Comparison of ENCODE assay signal across 13 cellular contexts in genomic region chr10:27724287-27724686, GRCh38. TPM values are rescaled to one million over a fixed set of nuclear protein-coding genes. Genes with fewer than 3 reads are reported as not detected.
DNase-seq lines count a peak whose midpoint lies in the region; ATAC-seq and TF ChIP-seq lines count a peak whose summit lies in the region.
"Had no signal": no experiment of that assay in that cellular context is flagged by ENCODE, and none has a peak within 500 bp of the region (broad histone marks: within the 10 kb centered on the region; RNA-seq: fewer than 3 reads in every experiment).

No MANE protein-coding gene starts in this region.

- no peak overlapping the region for H3K4me2 ChIP-seq in OCI-LY3 (ENCODE audit: low read length)

- ATAC-seq in left ventricle myocardium superior (no peak), HG03095 (IDR thresholded peaks at IDR 0.05; ENCODE audit: unreplicated experiment) (no peak), GM18505 (IDR thresholded peaks at IDR 0.05; ENCODE audit: unreplicated experiment) (no peak)

- H3K4me1 ChIP-seq in cardiac muscle cell (ENCODE audit: low read depth) (peaks cover 4% of the 10 kb centered on the region), OCI-LY3 (ENCODE audit: low read length) (no peaks in the 10 kb centered on the region)
- H3K4me1 ChIP-seq in CD4-positive, alpha-beta memory T cell (ENCODE audit: insufficient read depth, low read length): no peaks in the 10 kb centered on the region

- H3K4me1 Mint-ChIP-seq in CD4-positive, alpha-beta memory T cell: peaks cover 0 to 2% (median 0%) of the 10 kb centered on the region in 4 donors

- H3K36me3 ChIP-seq in cardiac muscle cell (no peaks in the 10 kb centered on the region), OCI-LY3 (replicated peaks; ENCODE audit: low read depth, low read length) (no peaks in the 10 kb centered on the region)
- no peaks in the 10 kb centered on the region for H3K36me3 ChIP-seq in CD4-positive, alpha-beta memory T cell (ENCODE audit: insufficient read depth, low read length)
- H3K36me3 ChIP-seq: neutrophil, stomach had no signal

- CTCF ChIA-PET in CD4-positive, alpha-beta memory T cell (lab: Charles Lee; ENCODE audit: partially characterized antibody): interaction anchor here (0.5 kb wide), 1 partner anchor 242 kb away, joined by 3 read pairs; no protein-coding TSS in a partner anchor

- H3K27me3 Mint-ChIP-seq in CD4-positive, alpha-beta memory T cell: peaks cover 4 to 13% of the 10 kb centered on the region in 2 donors

- H3K27ac ChIP-seq in cardiac muscle cell: no peak overlapping the region
- no peak overlapping the region for H3K27ac ChIP-seq in OCI-LY3 (ENCODE audit: low read length)
- no peak overlapping the region for H3K27ac ChIP-seq in CD4-positive, alpha-beta memory T cell (ENCODE audit: low read depth, low read length)
- H3K27ac ChIP-seq: neutrophil had no signal

- no peak overlapping the region for H3K9ac ChIP-seq in OCI-LY3 (ENCODE audit: low read length)

- H3K9me3 ChIP-seq in cardiac muscle cell (ENCODE audit: low read depth): no peaks in the 10 kb centered on the region
- H3K9me3 ChIP-seq in OCI-LY3 (ENCODE audit: insufficient read depth, low read length): no peaks in the 10 kb centered on the region
- no peaks in the 10 kb centered on the region for H3K9me3 ChIP-seq in CD4-positive, alpha-beta memory T cell (ENCODE audit: control insufficient read depth in 1 of 2, low read length in 2 of 2)
- H3K9me3 ChIP-seq: neutrophil, stomach had no signal

- no peaks in the 10 kb centered on the region for H3K36me3 Mint-ChIP-seq in CD4-positive, alpha-beta memory T cell
- H3K36me3 Mint-ChIP-seq: activated naive CD8-positive, alpha-beta T cell treated with anti-CD3 and anti-CD28 coated beads, Interleukin-2, amount 10 ng/mL, durations not matched to agents 7 days and 5 days had no signal

- H2AFZ ChIP-seq in OCI-LY3 (ENCODE audit: low read depth, low read length): no peak overlapping the region

- H3K27ac Mint-ChIP-seq in CD4-positive, alpha-beta memory T cell: no peak overlapping the region
- H3K27ac Mint-ChIP-seq: activated naive CD8-positive, alpha-beta T cell treated with anti-CD3 and anti-CD28 coated beads, Interleukin-2, amount 10 ng/mL, durations not matched to agents 7 days and 5 days had no signal

- no peaks in the 10 kb centered on the region for H3K9me3 Mint-ChIP-seq in CD4-positive, alpha-beta memory T cell
- H3K9me3 Mint-ChIP-seq: activated naive CD8-positive, alpha-beta T cell treated with anti-CD3 and anti-CD28 coated beads, Interleukin-2, amount 10 ng/mL, durations not matched to agents 7 days and 5 days had no signal

- H3K4me3 ChIP-seq in cardiac muscle cell (no peak overlapping the region), OCI-LY3 (ENCODE audit: low read length) (no peak overlapping the region), fibroblast of mammary gland (ENCODE audit: control insufficient read depth, low read depth, low read length) (no peak overlapping the region)
- H3K4me3 ChIP-seq in CD4-positive, alpha-beta memory T cell (ENCODE audit: low read length in 2 of 2): no peak overlapping the region
- H3K4me3 ChIP-seq: stomach had no signal

- TF ChIP-seq POLR2A in GM18505 (IDR thresholded peaks at IDR 0.05; ENCODE audit: borderline replicate concordance, extremely low read depth, insufficient read depth, insufficient read length): no peak

- H4K20me1 ChIP-seq in OCI-LY3 (ENCODE audit: insufficient read depth, low read length): no peaks in the 10 kb centered on the region

- H3K27me3 ChIP-seq in cardiac muscle cell (no peaks in the 10 kb centered on the region), OCI-LY3 (ENCODE audit: low read depth, low read length) (no peaks in the 10 kb centered on the region)
- no peaks in the 10 kb centered on the region for H3K27me3 ChIP-seq in CD4-positive, alpha-beta memory T cell (ENCODE audit: insufficient read depth, low read length)
- H3K27me3 ChIP-seq: neutrophil, stomach had no signal

- TF ChIP-seq CTCF in cardiac muscle cell (IDR thresholded peaks at IDR 0.05; ENCODE audit: low read depth, low read length) (peak; percentile 17), OCI-LY3 (IDR thresholded peaks at IDR 0.05; ENCODE audit: low read depth, low read length) (peak; percentile 13; the same call in 1 of the 2 replicates), fibroblast of mammary gland (conservative IDR thresholded peaks at IDR 0.05; ENCODE audit: control insufficient read depth, insufficient read depth, low read depth, low read length) (peak; percentile 52)

- DNase-seq in cardiac muscle cell (ENCODE audit: low read depth in 1 of 2, low spot score in 1 of 2): peak in 1 of 2 donors; percentile 22
- no peak for DNase-seq in left ventricle myocardium superior
- DNase-seq in fibroblast of mammary gland (ENCODE audit: low read depth): peak; percentile 54
- no peak for DNase-seq in DMS114 treated with DMSO at 0.1 percent for 48 hours (lab: John Stamatoyannopoulos, UW; ENCODE audit: unreplicated experiment)
- DNase-seq in CD4-positive, alpha-beta memory T cell: no peak
- DNase-seq: activated CD4-positive, alpha-beta T cell treated with anti-CD3 and anti-CD28 coated beads for 4 hours; activated naive CD8-positive, alpha-beta T cell treated with anti-CD3 and anti-CD28 coated beads, Interleukin-2, amount 10 ng/mL, durations not matched to agents 7 days and 5 days; stimulated activated CD4-positive, alpha-beta T cell treated with anti-CD3 and anti-CD28 coated beads, Interleukin-2, amount 100 ng/mL, for 24 hours; stomach had no signal

- H3K79me2 ChIP-seq in OCI-LY3 (ENCODE audit: low read length): no peaks in the 10 kb centered on the region

- intact Hi-C loops in left ventricle myocardium superior (cut with micrococcal nuclease): no loop called here
- intact Hi-C loops in CD4-positive, alpha-beta memory T cell (cut with micrococcal nuclease): no loop called here

- no peak overlapping the region for H3K4me3 Mint-ChIP-seq in CD4-positive, alpha-beta memory T cell
- H3K4me3 Mint-ChIP-seq: activated naive CD8-positive, alpha-beta T cell treated with anti-CD3 and anti-CD28 coated beads, Interleukin-2, amount 10 ng/mL, durations not matched to agents 7 days and 5 days had no signal

- POLR2A ChIA-PET in CD4-positive, alpha-beta memory T cell (lab: Charles Lee; ENCODE audit: partially characterized antibody): no interaction called here

RNA-seq across cellular contexts. Expression of gene MKX, which starts 21.3 kb away (rescaled TPM):
- total RNA-seq in cardiac muscle cell (0.39 TPM in 1 of 2 replicates, not detected in the other), left ventricle myocardium superior (0.15 TPM)
- polyA plus RNA-seq in cardiac muscle cell: 0.49 TPM in 1 of 2 replicates, not detected in the other
- not detected for total RNA-seq in CD4-positive, alpha-beta memory T cell
- not detected for polyA plus RNA-seq in CD4-positive, alpha-beta memory T cell
